ENCODE assay signal across 17 cellular contexts in the genomic region with DNA sequence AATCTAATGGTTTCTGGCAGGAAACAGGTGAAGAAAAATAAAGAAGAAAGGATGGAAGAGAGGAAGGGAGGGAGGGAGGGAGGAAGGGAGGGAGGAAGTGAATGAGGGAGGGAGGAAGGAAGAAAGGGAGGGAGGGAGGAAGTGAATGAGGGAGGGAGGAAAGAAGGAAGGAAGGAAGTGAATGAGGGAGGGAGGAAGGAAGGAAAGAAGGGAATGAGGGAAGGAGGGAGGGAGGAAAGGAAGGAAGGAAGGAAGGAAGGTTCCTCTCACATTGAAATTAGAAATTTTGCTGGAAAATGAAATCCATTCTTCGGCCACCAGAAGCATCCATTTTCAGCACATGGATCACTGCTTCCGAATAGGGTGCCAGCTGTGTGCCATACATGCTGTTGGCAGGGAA.
A peak's percentile ranks its signal among the peaks of the same experiment; 100 is the strongest.
DNase-seq lines count a peak whose midpoint lies in the region; TF ChIP-seq lines count a peak whose summit lies in the region.
"Had no signal": no experiment of that assay in that cellular context is flagged by ENCODE, and none has a peak within 500 bp of the region (broad histone marks: within the 10 kb centered on the region; RNA-seq: fewer than 3 reads in every experiment).

No MANE protein-coding gene starts in this region.

- no peaks in the 10 kb centered on the region for H3K27me3 ChIP-seq in dorsolateral prefrontal cortex
- H3K27me3 ChIP-seq: BE2C had no signal

- intact Hi-C loops in dorsolateral prefrontal cortex (cut with DNase I): loop anchor here in 1 of 2 donors (5.0 to 10.0 kb wide), 3 partner anchors 81 to 159 kb away; no protein-coding TSS in a partner anchor

- no peak for TF ChIP-seq CTCF in dorsolateral prefrontal cortex (IDR thresholded peaks at IDR 0.05 in 54 of 56, conservative IDR thresholded peaks at IDR 0.05 in 2 of 56; ENCODE audit: low read depth in 1 of 56, partially characterized antibody in 56 of 56)

- H3K27ac ChIP-seq in angular gyrus (ENCODE audit: low read depth, low read length) (peak overlapping the region; percentile 62), dorsolateral prefrontal cortex (peak overlapping the region in 53 of 59 donors; percentile 10 to 91 (median 78)), substantia nigra (ENCODE audit: low read depth, low read length, poor library complexity, severe bottlenecking) (peak overlapping the region; percentile 82)

- DNase-seq in dorsolateral prefrontal cortex: no peak
- DNase-seq in substantia nigra (lab: John Stamatoyannopoulos, UW): no peak
- no peak for DNase-seq in DMS153 treated with DMSO at 0.1 percent for 48 hours (lab: John Stamatoyannopoulos, UW; ENCODE audit: unreplicated experiment)
- DNase-seq in stimulated activated CD4-positive, alpha-beta T cell treated with anti-CD3 and anti-CD28 coated beads, Interleukin-2, amount 100 ng/mL, for 48 hours: no peak
- DNase-seq in DMS153 (lab: John Stamatoyannopoulos, UW): no peak
- DNase-seq: ACHN; BE2C; CD4-positive, CD25-positive, alpha-beta regulatory T cell; CD8-positive, alpha-beta memory T cell; COR-L47; DMS 273 treated with DMSO at 0.1 percent for 48 hours; DMS79; GDM1; HCEC 1CT; HFFc6 had no signal

- peak overlapping the region in 2 of 59 donors; percentile 58 to 62 for H3K4me3 ChIP-seq in dorsolateral prefrontal cortex
- H3K4me3 ChIP-seq: GM23338 had no signal
